ENCODE assay signal across 19 cellular contexts in the genomic region with DNA sequence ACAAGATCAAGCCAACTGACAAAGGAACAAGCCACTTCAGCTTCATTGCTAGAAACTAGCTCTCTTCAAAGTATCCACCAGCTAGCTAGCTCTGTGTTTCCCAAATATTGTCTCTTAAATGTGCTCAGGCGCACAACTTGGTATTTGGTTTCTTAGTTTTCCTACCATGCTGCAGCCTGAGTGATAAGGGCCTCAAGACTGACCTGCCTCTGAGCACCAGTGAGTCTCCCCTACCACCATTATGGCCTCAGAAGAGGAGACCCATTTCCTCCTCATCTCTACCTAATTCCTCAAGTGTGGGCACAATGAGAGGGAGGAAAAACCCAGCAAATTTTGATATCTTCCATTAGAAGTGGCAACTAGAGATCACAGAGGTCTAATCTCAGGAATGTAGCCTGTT. TPM values are rescaled to one million over a fixed set of nuclear protein-coding genes. Genes with fewer than 3 reads are reported as not detected.
DNase-seq lines count a peak whose midpoint lies in the region; ATAC-seq, FAIRE-seq and TF ChIP-seq lines count a peak whose summit lies in the region.
"Had no signal": no experiment of that assay in that cellular context is flagged by ENCODE, and none has a peak within 500 bp of the region (broad histone marks: within the 10 kb centered on the region; RNA-seq: fewer than 3 reads in every experiment).

No MANE protein-coding gene starts in this region.

- no peak for TF ChIP-seq POLR2A in ovary (IDR thresholded peaks at IDR 0.05)

- H3K27me3 ChIP-seq in ovary, result no peaks in the 10 kb centered on the region

- TF ChIP-seq EP300 in ovary (IDR thresholded peaks at IDR 0.05), result no peak

- ATAC-seq in activated T-helper 17 cell treated with anti-CD3 and anti-CD28 coated beads, Interleukin-2, amount 50 U/mL, for 72 hours (replicated peaks), result no peak
- ATAC-seq in HG03097 (IDR thresholded peaks at IDR 0.05; ENCODE audit: low FRiP score, unreplicated experiment), result no peak
- ATAC-seq in HG03139 (IDR thresholded peaks at IDR 0.05; ENCODE audit: unreplicated experiment), result no peak
- ATAC-seq: GM23338 had no signal

- WGBS in ovary, 3 donors, result 98 to 100% (median 100%) methylated on average over 1 of the region's 1 CpG

- peaks cover 6% of the 10 kb centered on the region for H3K36me3 Mint-ChIP-seq in Calu3 (ENCODE audit: insufficient read depth, unreplicated experiment)
- H3K36me3 Mint-ChIP-seq in activated T-helper 17 cell treated with anti-CD3 and anti-CD28 coated beads, Interleukin-2, amount 50 U/mL, for 72 hours (ENCODE audit: low read depth), result no peaks in the 10 kb centered on the region
- no peaks in the 10 kb centered on the region for H3K36me3 Mint-ChIP-seq in progenitor cell of endocrine pancreas (ENCODE audit: insufficient read depth)
- peaks cover 12% of the 10 kb centered on the region for H3K36me3 Mint-ChIP-seq in activated CD4-positive, alpha-beta T cell treated with anti-CD3 and anti-CD28 coated beads, Interleukin-2, amount 10 ng/mL, durations not matched to agents 7 days and 5 days (ENCODE audit: low read depth)
- H3K36me3 Mint-ChIP-seq: CD4-positive, alpha-beta memory T cell had no signal

- DNase-seq in Calu3 (no peak), GM18507 (ENCODE audit: extremely low spot score, insufficient read length, low read depth) (no peak), progenitor cell of endocrine pancreas (ENCODE audit: low spot score, unreplicated experiment) (no peak), ovary (no peak)
- DNase-seq in activated CD4-positive, alpha-beta T cell treated with anti-CD3 and anti-CD28 coated beads, Interleukin-2, amount 10 ng/mL, durations not matched to agents 7 days and 5 days, result no peak
- DNase-seq: 8988T; ACHN; C1 segment of cervical spinal cord; CD4-positive, alpha-beta memory T cell; COR-L47; DMS153; DND-41; H9 had no signal

- no peaks in the 10 kb centered on the region for H3K27me3 Mint-ChIP-seq in Calu3 (ENCODE audit: unreplicated experiment)
- H3K27me3 Mint-ChIP-seq in activated T-helper 17 cell treated with anti-CD3 and anti-CD28 coated beads, Interleukin-2, amount 50 U/mL, for 72 hours, result no peaks in the 10 kb centered on the region
- H3K27me3 Mint-ChIP-seq in progenitor cell of endocrine pancreas, result no peaks in the 10 kb centered on the region
- no peaks in the 10 kb centered on the region for H3K27me3 Mint-ChIP-seq in activated CD4-positive, alpha-beta T cell treated with anti-CD3 and anti-CD28 coated beads, Interleukin-2, amount 10 ng/mL, durations not matched to agents 7 days and 5 days
- H3K27me3 Mint-ChIP-seq: CD4-positive, alpha-beta memory T cell had no signal

- no peaks in the 10 kb centered on the region for H3K36me3 ChIP-seq in ovary

- no peaks in the 10 kb centered on the region for H3K9me3 Mint-ChIP-seq in Calu3 (ENCODE audit: low read depth, unreplicated experiment)
- H3K9me3 Mint-ChIP-seq in activated T-helper 17 cell treated with anti-CD3 and anti-CD28 coated beads, Interleukin-2, amount 50 U/mL, for 72 hours, result peaks cover 3% of the 10 kb centered on the region
- H3K9me3 Mint-ChIP-seq in progenitor cell of endocrine pancreas (ENCODE audit: low read depth), result peaks cover 7% of the 10 kb centered on the region
- H3K9me3 Mint-ChIP-seq in activated CD4-positive, alpha-beta T cell treated with anti-CD3 and anti-CD28 coated beads, Interleukin-2, amount 10 ng/mL, durations not matched to agents 7 days and 5 days, result peaks cover 8% of the 10 kb centered on the region
- H3K9me3 Mint-ChIP-seq: CD4-positive, alpha-beta memory T cell; GM23338; H9 had no signal

- peaks cover 62% of the 10 kb centered on the region for H3K4me1 Mint-ChIP-seq in Calu3 (ENCODE audit: low read depth, unreplicated experiment)
- H3K4me1 Mint-ChIP-seq in activated T-helper 17 cell treated with anti-CD3 and anti-CD28 coated beads, Interleukin-2, amount 50 U/mL, for 72 hours, result peaks cover 22% of the 10 kb centered on the region
- H3K4me1 Mint-ChIP-seq in progenitor cell of endocrine pancreas (ENCODE audit: low read depth), result peaks cover 21% of the 10 kb centered on the region
- H3K4me1 Mint-ChIP-seq in activated CD4-positive, alpha-beta T cell treated with anti-CD3 and anti-CD28 coated beads, Interleukin-2, amount 10 ng/mL, durations not matched to agents 7 days and 5 days, result peaks cover 21% of the 10 kb centered on the region

- no peaks in the 10 kb centered on the region for H3K9me3 ChIP-seq in ovary
- H3K9me3 ChIP-seq: A549 had no signal

- no TSS peak for BruUV-seq in Calu3 (replicated peaks; lab: Mats Ljungman, UMichigan)

- FAIRE-seq in GM18507 (lab: Jason Lieb, UNC), result peak; percentile 38
- FAIRE-seq: A549, G401.6 had no signal

- H3K27ac Mint-ChIP-seq in Calu3 (ENCODE audit: unreplicated experiment), result peak overlapping the region; percentile 47
- peak overlapping the region; percentile 12 for H3K27ac Mint-ChIP-seq in activated T-helper 17 cell treated with anti-CD3 and anti-CD28 coated beads, Interleukin-2, amount 50 U/mL, for 72 hours
- peak overlapping the region; percentile 14 for H3K27ac Mint-ChIP-seq in progenitor cell of endocrine pancreas
- H3K27ac Mint-ChIP-seq in activated CD4-positive, alpha-beta T cell treated with anti-CD3 and anti-CD28 coated beads, Interleukin-2, amount 10 ng/mL, durations not matched to agents 7 days and 5 days, result no peak overlapping the region
- H3K27ac Mint-ChIP-seq: CD4-positive, alpha-beta memory T cell; GM23338; H9 had no signal

- no peak overlapping the region for H3K4me3 ChIP-seq in ovary
- H3K4me3 ChIP-seq: A549, GM23338 had no signal

- CTCF ChIA-PET in Calu3 (lab: Charles Lee), result no interaction called here
- CTCF ChIA-PET in activated CD4-positive, alpha-beta T cell treated with anti-CD3 and anti-CD28 coated beads, Interleukin-2, amount 10 ng/mL, durations not matched to agents 7 days and 5 days (lab: Charles Lee), result interaction anchor here (0.6 to 1.2 kb wide), 2 partner anchors 9 to 18 kb away, joined by 3 read pairs; no protein-coding TSS in a partner anchor

- H3K27ac ChIP-seq in ovary, result no peak overlapping the region
- H3K27ac ChIP-seq: A549 had no signal

- intact Hi-C loops in Calu3 (cut with micrococcal nuclease; ENCODE audit: unreplicated experiment) (no loop called here), ovary (cut with DNase I) (no loop called here)

- H3K4me1 ChIP-seq in ovary (ENCODE audit: insufficient read depth), result no peaks in the 10 kb centered on the region

- H3K4me3 Mint-ChIP-seq in Calu3 (ENCODE audit: low read depth, unreplicated experiment) (no peak overlapping the region), progenitor cell of endocrine pancreas (ENCODE audit: low read depth) (no peak overlapping the region)
- H3K4me3 Mint-ChIP-seq in activated T-helper 17 cell treated with anti-CD3 and anti-CD28 coated beads, Interleukin-2, amount 50 U/mL, for 72 hours, result no peak overlapping the region
- H3K4me3 Mint-ChIP-seq in activated CD4-positive, alpha-beta T cell treated with anti-CD3 and anti-CD28 coated beads, Interleukin-2, amount 10 ng/mL, durations not matched to agents 7 days and 5 days, result no peak overlapping the region
- H3K4me3 Mint-ChIP-seq: CD4-positive, alpha-beta memory T cell; GM23338; H9 had no signal

- TF ChIP-seq CTCF in Calu3 (IDR thresholded peaks at IDR 0.05; ENCODE audit: unreplicated experiment) (no peak), progenitor cell of endocrine pancreas (IDR thresholded peaks at IDR 0.05; ENCODE audit: unreplicated experiment) (no peak), ovary (IDR thresholded peaks at IDR 0.05) (no peak)

- POLR2A ChIA-PET in activated CD4-positive, alpha-beta T cell treated with anti-CD3 and anti-CD28 coated beads, Interleukin-2, amount 10 ng/mL, durations not matched to agents 7 days and 5 days (lab: Charles Lee), result no interaction called here

RNA-seq across cellular contexts. Expression of a gene that starts 34.6 kb away (rescaled TPM):
- 76.9 and 81.4 TPM in 2 replicates for total RNA-seq in Calu3 (2022)
- total RNA-seq in activated T-helper 17 cell treated with anti-CD3 and anti-CD28 coated beads, Interleukin-2, amount 50 U/mL, for 72 hours, result 100 to 1,000 TPM; 243 to 283 TPM
- total RNA-seq in progenitor cell of endocrine pancreas, result 69.3 and 75.3 TPM in 2 replicates
- total RNA-seq in ovary, result 10 to 100 TPM; 21.8 to 39.1 (median 32.0) TPM
- 10 to 100 TPM in 1 of 2 donors, 1 to 10 TPM in 1; 8.0 to 22.4 TPM for polyA plus RNA-seq in ovary
- total RNA-seq in activated CD4-positive, alpha-beta T cell treated with anti-CD3 and anti-CD28 coated beads, Interleukin-2, amount 10 ng/mL, durations not matched to agents 7 days and 5 days, result 100 to 1,000 TPM; 151 to 204 TPM
